ENCODE assay signal across 10 cellular contexts in genomic region chr17:63675231-63675606, GRCh38. TPM values are rescaled to one million over a fixed set of nuclear protein-coding genes. Genes with fewer than 3 reads are reported as not detected.
DNase-seq lines count a peak whose midpoint lies in the region; ATAC-seq and TF ChIP-seq lines count a peak whose summit lies in the region.
"Had no signal": no experiment of that assay in that cellular context is flagged by ENCODE, and none has a peak within 500 bp of the region (broad histone marks: within the 10 kb centered on the region; RNA-seq: fewer than 3 reads in every experiment).

No MANE protein-coding gene starts in this region.

- peaks cover 24 to 44% of the 10 kb centered on the region in 2 donors for H3K4me1 ChIP-seq in left lung
- H3K4me1 ChIP-seq in thoracic aorta (ENCODE audit: control insufficient read depth in 1 of 2, low read depth in 2 of 2), result peaks cover 16 to 39% of the 10 kb centered on the region in 2 donors

- H3K27me3 ChIP-seq in left lung, result no peaks in the 10 kb centered on the region
- no peaks in the 10 kb centered on the region for H3K27me3 ChIP-seq in thoracic aorta (replicated peaks; ENCODE audit: insufficient read depth)

- intact Hi-C loops in left lung (cut with DNase I), result no loop called here

- H3K4me3 ChIP-seq in left lung (no peak overlapping the region), thoracic aorta (peak overlapping the region; percentile 58)

- peaks cover 0 to 54% of the 10 kb centered on the region in 2 donors for H3K36me3 ChIP-seq in left lung
- H3K36me3 ChIP-seq in thoracic aorta, result peaks cover 5% of the 10 kb centered on the region

- H3K9me3 ChIP-seq in left lung (no peaks in the 10 kb centered on the region), thoracic aorta (no peaks in the 10 kb centered on the region)

- no peak for TF ChIP-seq CTCF in left lung (IDR thresholded peaks at IDR 0.05)
- TF ChIP-seq CTCF in thoracic aorta (IDR thresholded peaks at IDR 0.05), result no peak

- ATAC-seq in left lung (peak; percentile 66), thoracic aorta (ENCODE audit: insufficient number of reproducible peaks, low FRiP score, low read depth) (no peak)

- DNase-seq in NCI-H146 (lab: John Stamatoyannopoulos, UW), result peak; percentile 39
- no peak for DNase-seq in left lung
- no peak for DNase-seq in thoracic aorta (ENCODE audit: low spot score)
- no peak for DNase-seq in NCI-H1417 treated with DMSO at 0.1 percent for 48 hours (lab: John Stamatoyannopoulos, UW)
- no peak for DNase-seq in T-helper 9 cell
- no peak for DNase-seq in AG20443 (ENCODE audit: low spot score)
- DNase-seq in activated CD4-positive, CD25-positive, alpha-beta regulatory T cell treated with anti-CD3 and anti-CD28 coated beads, Interleukin-2, amount 50 U/mL, for 72 hours, result no peak
- DNase-seq: H7; stimulated activated CD4-positive, alpha-beta T cell treated with anti-CD3 and anti-CD28 coated beads, Interleukin-12 subunit alpha, Interleukin-12 subunit beta, amount 100 ng/mL, for 4 hours had no signal

- H3K27ac ChIP-seq in cingulate gyrus (ENCODE audit: low read depth, low read length) (peak overlapping the region; percentile 25), left lung (peak overlapping the region; percentile 81 to 89), thoracic aorta (peak overlapping the region; percentile 86 to 88)

RNA-seq across cellular contexts. Expression of gene LIMD2, which starts 24.7 kb away (rescaled TPM):
- total RNA-seq in left lung (10 to 100 TPM; 19.1 to 30.7 TPM), thoracic aorta (10 to 100 TPM; 26.2 to 29.6 TPM)

RNA-seq across cellular contexts. Expression of gene MAP3K3, which starts 53.0 kb away (rescaled TPM):
- total RNA-seq in left lung (10 to 100 TPM; 44.2 to 58.3 TPM), thoracic aorta (100 to 1,000 TPM in 1 of 2 donors, 10 to 100 TPM in 1; 85.3 to 102 TPM)

Comparison
In these comparisons a context has a peak if more than half of its experiments do, and no peak if none do; other contexts are left out.
1. H3K27ac ChIP-seq: peak in every context shown above with its lines; median percentile 87 in thoracic aorta; 85 in left lung; 25 in cingulate gyrus.